14 cellular contexts compared by ENCODE assay signal in the genomic region with DNA sequence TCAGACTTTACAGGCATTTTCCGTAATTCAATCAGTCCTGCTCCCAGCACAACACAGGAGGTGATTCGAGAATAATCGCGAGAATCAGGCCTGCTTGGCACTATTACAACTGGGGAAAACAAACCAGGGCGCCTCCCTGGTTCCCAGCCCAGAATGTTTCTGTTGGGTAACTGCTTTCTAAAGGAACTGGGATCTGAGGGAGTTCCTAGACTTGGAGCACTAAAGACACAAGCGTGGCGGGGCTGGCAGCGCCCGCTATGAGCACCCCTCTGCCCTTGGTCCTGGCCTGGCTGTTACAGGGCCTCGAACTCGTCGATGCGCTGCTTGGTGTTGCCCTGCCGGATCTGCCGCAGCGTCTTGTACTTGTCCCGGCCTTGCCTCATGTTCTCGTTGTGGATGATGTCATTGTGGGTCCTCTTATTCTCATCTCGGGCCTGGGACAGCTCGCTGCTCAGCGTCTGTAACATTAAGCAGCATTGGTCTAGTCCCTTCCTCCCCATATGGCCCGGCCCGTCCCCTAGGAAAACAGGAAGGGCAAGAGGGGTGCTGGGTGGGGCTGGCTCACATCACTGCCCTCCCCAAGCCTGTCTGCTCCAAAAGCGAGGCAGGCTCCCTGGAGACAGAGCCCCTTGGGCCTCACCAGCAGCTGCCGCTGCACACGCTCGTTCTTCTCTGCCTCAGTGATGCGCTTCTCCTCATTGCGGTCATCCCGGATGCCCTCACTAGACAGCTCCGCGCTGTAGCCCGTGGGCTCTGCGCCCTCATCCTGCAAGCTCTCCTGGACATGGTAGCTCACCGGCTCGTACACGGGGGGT. TPM values are rescaled to one million over a fixed set of nuclear protein-coding genes. Genes with fewer than 3 reads are reported as not detected.
DNase-seq lines count a peak whose midpoint lies in the region; ATAC-seq and TF ChIP-seq lines count a peak whose summit lies in the region.
"Had no signal": no experiment of that assay in that cellular context is flagged by ENCODE, and none has a peak within 500 bp of the region (broad histone marks: within the 10 kb centered on the region; RNA-seq: fewer than 3 reads in every experiment).

No MANE protein-coding gene starts in this region.

- DNase-seq in activated naive CD4-positive, alpha-beta T cell treated with anti-CD3 and anti-CD28 coated beads for 36 hours, result no peak
- no peak for DNase-seq in activated naive CD4-positive, alpha-beta T cell treated with Interleukin-2 at 50 U/mL for 16 hours
- DNase-seq in NCI-H69 (lab: John Stamatoyannopoulos, UW) (peak; percentile 15), globus pallidus (ENCODE audit: low spot score) (peak; percentile 40), islet precursor cell (no peak), GM13977 (ENCODE audit: low spot score) (no peak)
- no peak for DNase-seq in stimulated activated naive B cell treated with anti-CD40 and anti-IgM and Interleukin-4, amounts not matched to agents 10 μg/mL and 1 μg/mL and 100 μg/mL, for 72 hours
- no peak for DNase-seq in activated CD4-positive, alpha-beta T cell treated with anti-CD3 and anti-CD28 coated beads for 1 hour
- DNase-seq: activated gamma-delta T cell treated with Interleukin-2 at 50 U/mL for 16 hours, NCI-H1092 treated with DMSO at 0.1 percent for 48 hours, NCI-H526 treated with DMSO at 0.1 percent for 48 hours, SHP77 treated with DMSO at 0.1 percent for 48 hours, uterus had no signal

- no peak overlapping the region for H3K4me3 Mint-ChIP-seq in activated naive CD4-positive, alpha-beta T cell treated with anti-CD3 and anti-CD28 coated beads for 36 hours
- H3K4me3 Mint-ChIP-seq in stimulated activated naive B cell treated with anti-CD40 and anti-IgM and Interleukin-4, amounts not matched to agents 10 μg/mL and 1 μg/mL and 100 μg/mL, for 72 hours, result peak overlapping the region in 1 of 2 donors; percentile 44
- H3K4me3 Mint-ChIP-seq: neural progenitor cell had no signal

- H3K27ac Mint-ChIP-seq in activated naive CD4-positive, alpha-beta T cell treated with anti-CD3 and anti-CD28 coated beads for 36 hours, result peak overlapping the region; percentile 62
- H3K27ac Mint-ChIP-seq in stimulated activated naive B cell treated with anti-CD40 and anti-IgM and Interleukin-4, amounts not matched to agents 10 μg/mL and 1 μg/mL and 100 μg/mL, for 72 hours, result peak overlapping the region; percentile 86
- H3K27ac Mint-ChIP-seq: neural progenitor cell had no signal

- in situ Hi-C loops in GM13977 (cut with MboI; ENCODE audit: low pct_unique_long_range_greater_than_20kb, low sequenced_read_pairs, unreplicated experiment), result no loop called here

- H3K9me3 Mint-ChIP-seq in activated naive CD4-positive, alpha-beta T cell treated with anti-CD3 and anti-CD28 coated beads for 36 hours, result no peaks in the 10 kb centered on the region
- no peaks in the 10 kb centered on the region for H3K9me3 Mint-ChIP-seq in stimulated activated naive B cell treated with anti-CD40 and anti-IgM and Interleukin-4, amounts not matched to agents 10 μg/mL and 1 μg/mL and 100 μg/mL, for 72 hours
- H3K9me3 Mint-ChIP-seq: neural progenitor cell had no signal

- intact Hi-C loops in activated naive CD4-positive, alpha-beta T cell treated with anti-CD3 and anti-CD28 coated beads for 36 hours (cut with micrococcal nuclease), result no loop called here

- CTCF ChIA-PET in activated naive CD4-positive, alpha-beta T cell treated with anti-CD3 and anti-CD28 coated beads for 36 hours (lab: Charles Lee), result interaction anchor here (1.4 kb wide), 1 partner anchor 205 kb away, joined by 3 read pairs; no protein-coding TSS in a partner anchor

- no peak for TF ChIP-seq CTCF in GM13977 (IDR thresholded peaks at IDR 0.05; ENCODE audit: extremely low read depth, insufficient read depth, missing control alignments)

- H3K27me3 Mint-ChIP-seq in activated naive CD4-positive, alpha-beta T cell treated with anti-CD3 and anti-CD28 coated beads for 36 hours (ENCODE audit: low read depth), result no peaks in the 10 kb centered on the region
- H3K27me3 Mint-ChIP-seq in stimulated activated naive B cell treated with anti-CD40 and anti-IgM and Interleukin-4, amounts not matched to agents 10 μg/mL and 1 μg/mL and 100 μg/mL, for 72 hours, result no peaks in the 10 kb centered on the region

- peaks cover 14% of the 10 kb centered on the region for H3K4me1 Mint-ChIP-seq in activated naive CD4-positive, alpha-beta T cell treated with anti-CD3 and anti-CD28 coated beads for 36 hours (ENCODE audit: low read depth)
- peaks cover 26% of the 10 kb centered on the region in 2 donors for H3K4me1 Mint-ChIP-seq in stimulated activated naive B cell treated with anti-CD40 and anti-IgM and Interleukin-4, amounts not matched to agents 10 μg/mL and 1 μg/mL and 100 μg/mL, for 72 hours

- H3K36me3 Mint-ChIP-seq in activated naive CD4-positive, alpha-beta T cell treated with anti-CD3 and anti-CD28 coated beads for 36 hours (ENCODE audit: low read depth), result peaks cover 71% of the 10 kb centered on the region
- peaks cover 60 to 79% of the 10 kb centered on the region in 2 donors for H3K36me3 Mint-ChIP-seq in stimulated activated naive B cell treated with anti-CD40 and anti-IgM and Interleukin-4, amounts not matched to agents 10 μg/mL and 1 μg/mL and 100 μg/mL, for 72 hours

- no peak for ATAC-seq in stimulated activated naive B cell treated with anti-CD40 and anti-IgM and Interleukin-4, amounts not matched to agents 10 μg/mL and 1 μg/mL and 100 μg/mL, for 72 hours (replicated peaks)

RNA-seq across cellular contexts. Expression of gene EZR, which starts 52.3 kb away (rescaled TPM):
- 100 to 1,000 TPM; 229 to 230 TPM for total RNA-seq in activated naive CD4-positive, alpha-beta T cell treated with anti-CD3 and anti-CD28 coated beads for 36 hours

Comparison
In these comparisons a context has a peak if more than half of its experiments do, and no peak if none do; other contexts are left out.
1. DNase-seq: peak in NCI-H69 (single experiment) and globus pallidus (single experiment); none in activated naive CD4-positive, alpha-beta T cell treated with anti-CD3 and anti-CD28 coated beads for 36 hours (single experiment), activated naive CD4-positive, alpha-beta T cell treated with Interleukin-2 at 50 U/mL for 16 hours (single experiment), stimulated activated naive B cell treated with anti-CD40 and anti-IgM and Interleukin-4, amounts not matched to agents 10 μg/mL and 1 μg/mL and 100 μg/mL, for 72 hours (single experiment), islet precursor cell (single experiment), GM13977 (single experiment) and activated CD4-positive, alpha-beta T cell treated with anti-CD3 and anti-CD28 coated beads for 1 hour (single experiment).